In the genomic region with DNA sequence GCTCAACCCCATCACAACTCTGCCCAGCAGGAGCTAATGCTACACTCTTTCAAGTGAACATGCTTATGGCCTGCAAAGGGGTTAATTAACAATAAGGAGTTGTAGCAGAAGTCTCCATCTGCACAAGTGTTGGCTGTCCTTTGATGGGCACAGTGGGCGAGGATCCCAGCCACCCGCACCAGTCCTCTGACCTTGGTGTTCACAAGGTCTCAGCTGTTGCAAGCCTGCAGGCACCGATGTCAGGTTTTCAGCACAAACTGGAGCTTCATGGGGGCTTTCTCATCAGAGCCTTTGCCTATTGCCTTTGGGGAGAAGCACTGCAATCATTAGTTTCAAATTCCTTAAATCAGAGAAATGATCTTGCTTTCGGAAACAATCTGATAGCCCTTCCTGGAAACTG, we compare ENCODE assay signal across 24 cellular contexts.
"Had no signal": no experiment of that assay in that cellular context is flagged by ENCODE, and none has a peak within 500 bp of the region (broad histone marks: within the 10 kb centered on the region; RNA-seq: fewer than 3 reads in every experiment).

No MANE protein-coding gene starts in this region.

- H3K27ac ChIP-seq: HL-60, RWPE1 had no signal

- H3K27me3 ChIP-seq: MG63 had no signal

- H3K4me3 ChIP-seq: MG63 had no signal

- ATAC-seq: Panc1, PC-3 had no signal

- H3K9me3 ChIP-seq: MG63, SK-N-SH had no signal

- H3K9ac ChIP-seq: SK-N-SH had no signal

- DNase-seq: KBM-7, MG63, NCI-H1092, NCI-H1105 treated with DMSO at 0.1 percent for 48 hours, NCI-H1417 treated with DMSO at 0.1 percent for 48 hours, NCI-H146, NCI-H1694 treated with DMSO at 0.1 percent for 48 hours, NCI-H1930, NCI-H2081, NCI-H2107, NCI-H2171 treated with DMSO at 0.1 percent for 48 hours, NCI-H226, NCI-H446, NCI-H510A, NCI-H524 treated with DMSO at 0.1 percent for 48 hours, NCI-H69, NCI-H774, PC-3, SHP77, SK-N-SH, SW 1271 had no signal

- H3K36me3 ChIP-seq: MG63 had no signal

- H3K4me2 ChIP-seq: SK-N-SH had no signal
